ENCODE assay signal across 25 cellular contexts in genomic region chr4:176300565-176300964, GRCh38. TPM values are rescaled to one million over a fixed set of nuclear protein-coding genes. Genes with fewer than 3 reads are reported as not detected.
A peak's percentile ranks its signal among the peaks of the same experiment; 100 is the strongest.
DNase-seq lines count a peak whose midpoint lies in the region; ATAC-seq, FAIRE-seq and TF ChIP-seq lines count a peak whose summit lies in the region.
"Had no signal": no experiment of that assay in that cellular context is flagged by ENCODE, and none has a peak within 500 bp of the region (broad histone marks: within the 10 kb centered on the region; RNA-seq: fewer than 3 reads in every experiment).

No MANE protein-coding gene starts in this region.

- H2AFZ ChIP-seq in GM12878 (ENCODE audit: control insufficient read depth, low read depth, low read length) = no peak overlapping the region

- CTCF ChIA-PET in GM12878 (lab: Yijun Ruan, JAX) = no interaction called here

- H3K27ac Mint-ChIP-seq in stimulated activated memory B cell treated with anti-CD40 and anti-IgM and Interleukin-4, amounts not matched to agents 10 μg/mL and 1 μg/mL and 100 μg/mL, for 72 hours = no peak overlapping the region
- H3K27ac Mint-ChIP-seq: CD8-positive, alpha-beta T cell; H9; T-cell; T-helper 2 cell treated with Interferon-gamma antibody and Interleukin-4, amounts not matched to agents 5 μg/mL and 100 μg/mL, for 36 hours had no signal

- peak; percentile 51 for ATAC-seq in HG03354 (IDR thresholded peaks at IDR 0.05; ENCODE audit: poor library complexity, severe bottlenecking, unreplicated experiment)
- ATAC-seq in GM12878 = peak; percentile 30; the same call in 1 of the 3 replicates
- ATAC-seq in stimulated activated memory B cell treated with anti-CD40 and anti-IgM and Interleukin-4, amounts not matched to agents 10 μg/mL and 1 μg/mL and 100 μg/mL, for 72 hours = no peak
- ATAC-seq in GM18858 (IDR thresholded peaks at IDR 0.05; ENCODE audit: unreplicated experiment) = no peak
- ATAC-seq in HG02610 (IDR thresholded peaks at IDR 0.05; ENCODE audit: unreplicated experiment) = no peak
- ATAC-seq: CD8-positive, alpha-beta T cell; HepG2; Panc1; T-cell had no signal

- H3K36me3 Mint-ChIP-seq in stimulated activated memory B cell treated with anti-CD40 and anti-IgM and Interleukin-4, amounts not matched to agents 10 μg/mL and 1 μg/mL and 100 μg/mL, for 72 hours = no peaks in the 10 kb centered on the region
- H3K36me3 Mint-ChIP-seq: CD8-positive, alpha-beta T cell; T-cell had no signal

- H3K36me3 ChIP-seq in GM12878 (ENCODE audit: control insufficient read depth in 2 of 2, insufficient read depth in 2 of 2, low read length in 1 of 2) = no peaks in the 10 kb centered on the region

- POLR2A ChIA-PET in GM12878 (lab: Charles Lee) = no interaction called here

- H3K79me2 ChIP-seq in GM12878 (ENCODE audit: control insufficient read depth, insufficient read depth, low read length) = no peaks in the 10 kb centered on the region

- in situ Hi-C loops in GM12878 (cut with MboI) = no loop called here

- H3K4me1 ChIP-seq in GM12878 (ENCODE audit: control insufficient read depth, insufficient read depth, low read length) = no peaks in the 10 kb centered on the region

- no peak for TF ChIP-seq POLR2A in GM12878 (IDR thresholded peaks at IDR 0.05; ENCODE audit: low read depth, low read length)

- no TSS peak for BruUV-seq in GM12878 (replicated peaks; lab: Mats Ljungman, UMichigan)

- H4K20me1 ChIP-seq in GM12878 (ENCODE audit: control insufficient read depth, insufficient read depth) = no peaks in the 10 kb centered on the region

- no peaks in the 10 kb centered on the region for H3K9me3 ChIP-seq in GM12878 (replicated peaks; ENCODE audit: control insufficient read depth, insufficient read depth, low read length)

- intact Hi-C loops in GM12878 (cut with micrococcal nuclease; ENCODE audit: unreplicated experiment) (no loop called here), dorsolateral prefrontal cortex (cut with DNase I) (no loop called here)

- H3K9me3 Mint-ChIP-seq in stimulated activated memory B cell treated with anti-CD40 and anti-IgM and Interleukin-4, amounts not matched to agents 10 μg/mL and 1 μg/mL and 100 μg/mL, for 72 hours = no peaks in the 10 kb centered on the region
- H3K9me3 Mint-ChIP-seq: CD8-positive, alpha-beta T cell; H9; T-cell; T-helper 2 cell treated with Interferon-gamma antibody and Interleukin-4, amounts not matched to agents 5 μg/mL and 100 μg/mL, for 36 hours had no signal

- no peak for TF ChIP-seq EP300 in GM12878 (IDR thresholded peaks at IDR 0.05; ENCODE audit: borderline replicate concordance in 1 of 2, control insufficient read depth in 1 of 2, low read depth in 2 of 2, low read length in 2 of 2)

- peak; percentile 16 for DNase-seq in NCI-H82 (lab: John Stamatoyannopoulos, UW)
- DNase-seq in NCI-H82 treated with DMSO at 0.1 percent for 48 hours (lab: John Stamatoyannopoulos, UW; ENCODE audit: unreplicated experiment) = no peak
- no peak for DNase-seq in GM12878 (ENCODE audit: low read depth, low spot score)
- no peak for DNase-seq in dorsolateral prefrontal cortex
- DNase-seq: AML-193; C1 segment of cervical spinal cord; CD8-positive, alpha-beta T cell; DMS79; H9; NCI-H1092 treated with DMSO at 0.1 percent for 48 hours; NCI-H1436 treated with DMSO at 0.1 percent for 48 hours; NCI-H1930; SIG-M5; T-cell had no signal

- RAD21 ChIA-PET in GM12878 (lab: Charles Lee; ENCODE audit: unreplicated experiment) = no interaction called here

- H3K27ac ChIP-seq in GM12878 (ENCODE audit: control insufficient read depth, insufficient read depth) (no peak overlapping the region), dorsolateral prefrontal cortex (no peak overlapping the region)
- H3K27ac ChIP-seq: HL-60, KMS-11 had no signal

- H3K9ac ChIP-seq in GM12878 (ENCODE audit: control insufficient read depth, insufficient read depth, low read length) = no peak overlapping the region
- H3K9ac ChIP-seq: KMS-11 had no signal

- peaks cover 20% of the 10 kb centered on the region for H3K27me3 Mint-ChIP-seq in stimulated activated memory B cell treated with anti-CD40 and anti-IgM and Interleukin-4, amounts not matched to agents 10 μg/mL and 1 μg/mL and 100 μg/mL, for 72 hours

- H3K4me1 Mint-ChIP-seq in stimulated activated memory B cell treated with anti-CD40 and anti-IgM and Interleukin-4, amounts not matched to agents 10 μg/mL and 1 μg/mL and 100 μg/mL, for 72 hours = no peaks in the 10 kb centered on the region
- H3K4me1 Mint-ChIP-seq: T-cell had no signal

- TF ChIP-seq CTCF in GM12878 (IDR thresholded peaks at IDR 0.05 in 2 of 3, conservative IDR thresholded peaks at IDR 0.05 in 1 of 3; ENCODE audit: control insufficient read depth in 2 of 3, extremely low read depth in 1 of 3, insufficient read depth in 1 of 3, low read depth in 3 of 3, low read length in 3 of 3) = no peak
- TF ChIP-seq CTCF in dorsolateral prefrontal cortex (IDR thresholded peaks at IDR 0.05 in 54 of 56, conservative IDR thresholded peaks at IDR 0.05 in 2 of 56; ENCODE audit: low read depth in 1 of 56, partially characterized antibody in 56 of 56) = no peak

- no peak overlapping the region for H3K4me2 ChIP-seq in GM12878 (ENCODE audit: control insufficient read depth, insufficient read depth)
- H3K4me2 ChIP-seq: KMS-11 had no signal

- SMC1A ChIA-PET in GM12878 (lab: Charles Lee; ENCODE audit: uncharacterized antibody, unreplicated experiment) = interaction anchor here (0.6 kb wide), 1 partner anchor 65 kb away, joined by 4 read pairs; no protein-coding TSS in a partner anchor

- TF ChIP-seq RAD21 in GM12878 (IDR thresholded peaks at IDR 0.05; ENCODE audit: insufficient read depth, low read depth, low read length) = no peak

- H3K4me3 Mint-ChIP-seq in stimulated activated memory B cell treated with anti-CD40 and anti-IgM and Interleukin-4, amounts not matched to agents 10 μg/mL and 1 μg/mL and 100 μg/mL, for 72 hours = no peak overlapping the region
- H3K4me3 Mint-ChIP-seq: CD8-positive, alpha-beta T cell; H9; T-cell; T-helper 2 cell treated with Interferon-gamma antibody and Interleukin-4, amounts not matched to agents 5 μg/mL and 100 μg/mL, for 36 hours had no signal

- no peak overlapping the region for H3K4me3 ChIP-seq in GM12878
- H3K4me3 ChIP-seq in dorsolateral prefrontal cortex = no peak overlapping the region

- FAIRE-seq in GM12878 (lab: Jason Lieb, UNC) = no peak
- FAIRE-seq: GM18507, HepG2 had no signal

- no peaks in the 10 kb centered on the region; a peak in 1 of 4 replicates for H3K27me3 ChIP-seq in GM12878 (replicated peaks in 1 of 2; ENCODE audit: control insufficient read depth in 2 of 2, insufficient read depth in 2 of 2, low read length in 1 of 2)
- H3K27me3 ChIP-seq in dorsolateral prefrontal cortex = peaks cover 0 to 4% (median 0%) of the 10 kb centered on the region in 45 donors

RNA-seq across cellular contexts. Expression of gene SPCS3, which starts 19.2 kb away (rescaled TPM):
- total RNA-seq in GM12878 (2013; cell fraction: nucleolus; rRNA removed) = 114 and 123 TPM in 2 replicates
- total RNA-seq in GM12878 (2014; rRNA removed) (83.4 and 92.6 TPM in 2 replicates), GM12878 (2014; rRNA removed; fragmentation: Illumina TruSeq; extraction: Trizol) (112 and 113 TPM in 2 replicates), GM12878 (2021) (144 and 151 TPM in 2 replicates), dorsolateral prefrontal cortex (100 to 1,000 TPM in 26 of 120 experiments, 10 to 100 TPM in 94; 65.9 to 118 (median 91.8) TPM)
- 34.6 TPM for polyA plus RNA-seq in GM12878 (2011; ENCODE audit: low read depth)
- polyA plus RNA-seq in GM12878 (2011; rRNA removed) (50.0 and 79.6 TPM in 2 replicates), GM12878 (2014; fragmentation: Illumina TruSeq; extraction: Trizol) (69.4 and 87.6 TPM in 2 replicates), GM12878 (2014; fragmentation: Nextera tagmentation; extraction: Ambion mirVana) (10 to 100 TPM; 50.6 to 53.4 TPM), GM12878 (2014; rRNA removed) (61.6 and 74.4 TPM in 2 replicates), GM12878 (2016; fragmentation: Nextera tagmentation; extraction: Ambion mirVana) (100 to 1,000 TPM; 114 to 124 TPM)
- polyA plus RNA-seq in GM12878 (2011; cell fraction: cytosol; rRNA removed) = 19.2 and 19.8 TPM in 2 replicates
- polyA plus RNA-seq in GM12878 (2011; cell fraction: nucleus; rRNA removed) = 33.6 and 34.1 TPM in 2 replicates
- 44.5 and 53.0 TPM in 2 replicates for polyA plus RNA-seq in GM12878 (2012)
- polyA minus RNA-seq in GM12878 (2011; rRNA and poly(A)+ RNA removed) = 26.3 and 26.6 TPM in 2 replicates
- 18.4 TPM in 2 replicates for polyA minus RNA-seq in GM12878 (2011; cell fraction: cytosol; rRNA and poly(A)+ RNA removed)
- polyA minus RNA-seq in GM12878 (2011; cell fraction: nucleus; rRNA and poly(A)+ RNA removed) = 45.9 and 79.7 TPM in 2 replicates

RNA-seq across cellular contexts. Expression of gene ASB5, which starts 31.5 kb away (rescaled TPM):
- not detected in 2 replicates for total RNA-seq in GM12878 (2013; cell fraction: nucleolus; rRNA removed)
- total RNA-seq in GM12878 (2014; rRNA removed) = not detected in 2 replicates
- not detected in 2 replicates for total RNA-seq in GM12878 (2014; rRNA removed; fragmentation: Illumina TruSeq; extraction: Trizol)
- not detected in 2 replicates for total RNA-seq in GM12878 (2021)
- not detected for polyA plus RNA-seq in GM12878 (2011; ENCODE audit: low read depth)
- polyA plus RNA-seq in GM12878 (2011; rRNA removed) = not detected in 2 replicates
- not detected in 2 replicates for polyA plus RNA-seq in GM12878 (2011; cell fraction: cytosol; rRNA removed)
- not detected in 2 replicates for polyA plus RNA-seq in GM12878 (2011; cell fraction: nucleus; rRNA removed)
- not detected in 2 replicates for polyA plus RNA-seq in GM12878 (2012)
- not detected in 2 replicates for polyA plus RNA-seq in GM12878 (2014; fragmentation: Illumina TruSeq; extraction: Trizol)
- not detected for polyA plus RNA-seq in GM12878 (2014; fragmentation: Nextera tagmentation; extraction: Ambion mirVana)
- polyA plus RNA-seq in GM12878 (2014; rRNA removed) = 0.03 TPM in 1 of 2 replicates, not detected in the other
- polyA plus RNA-seq in GM12878 (2016; fragmentation: Nextera tagmentation; extraction: Ambion mirVana) = not detected
- not detected in 2 replicates for polyA minus RNA-seq in GM12878 (2011; rRNA and poly(A)+ RNA removed)
- not detected in 2 replicates for polyA minus RNA-seq in GM12878 (2011; cell fraction: cytosol; rRNA and poly(A)+ RNA removed)
- not detected in 2 replicates for polyA minus RNA-seq in GM12878 (2011; cell fraction: nucleus; rRNA and poly(A)+ RNA removed)
- 1 to 10 TPM in 17 of 120 experiments, under 1 TPM in 95, not detected in 8; 0.13 to 2.0 (median 0.70) TPM for total RNA-seq in dorsolateral prefrontal cortex
- total RNA-seq: CD8-positive, alpha-beta T cell; H9; HepG2; HT-29; T-cell had no signal
- polyA plus RNA-seq: HepG2 had no signal

Comparison
In these comparisons a context has a peak if more than half of its experiments do, and no peak if none do; other contexts are left out.
1. ATAC-seq: peak in HG03354 (single experiment) and GM12878 (single experiment); none in stimulated activated memory B cell treated with anti-CD40 and anti-IgM and Interleukin-4, amounts not matched to agents 10 μg/mL and 1 μg/mL and 100 μg/mL, for 72 hours (single experiment), GM18858 (single experiment) and HG02610 (single experiment).